ENCODE assay signal across 7 cellular contexts in the genomic region with DNA sequence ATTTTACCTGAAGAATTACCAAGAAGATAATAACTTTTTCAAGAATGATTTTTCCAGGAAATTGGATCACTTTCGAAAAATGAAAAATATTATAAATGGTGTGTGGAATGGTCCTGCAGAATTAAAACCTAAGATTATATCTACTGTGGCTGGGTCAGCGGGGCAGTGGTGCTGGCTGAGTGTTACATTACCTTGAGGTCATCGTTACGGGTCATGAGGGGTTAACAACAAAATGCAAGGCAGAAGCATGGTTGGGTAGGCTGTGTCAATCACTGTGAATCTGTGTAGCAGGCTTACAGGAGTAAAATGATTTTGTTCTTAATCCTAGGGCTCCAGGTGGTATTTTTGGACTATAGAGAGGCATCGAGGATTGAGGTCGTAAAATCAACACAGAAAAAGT.
"Had no signal": no experiment of that assay in that cellular context is flagged by ENCODE, and none has a peak within 500 bp of the region (broad histone marks: within the 10 kb centered on the region; RNA-seq: fewer than 3 reads in every experiment).

No MANE protein-coding gene starts in this region.

- H3K36me3 Mint-ChIP-seq: IgD-negative memory B cell had no signal

- DNase-seq: GOT3, H7, HFFc6, KBM-7 had no signal

- H3K9me3 Mint-ChIP-seq: IgD-negative memory B cell had no signal

- H3K27ac Mint-ChIP-seq: HFFc6, IgD-negative memory B cell had no signal

- H3K4me3 Mint-ChIP-seq: HFFc6, IgD-negative memory B cell had no signal

- ATAC-seq: HCT116, HepG2 had no signal
